Comparison of ENCODE assay signal across 9 cellular contexts in genomic region chr6:34638834-34639736, GRCh38. TPM values are rescaled to one million over a fixed set of nuclear protein-coding genes. Genes with fewer than 3 reads are reported as not detected.
A peak's percentile ranks its signal among the peaks of the same experiment; 100 is the strongest.
DNase-seq lines count a peak whose midpoint lies in the region; ATAC-seq lines count a peak whose summit lies in the region.
"Had no signal": no experiment of that assay in that cellular context is flagged by ENCODE, and none has a peak within 500 bp of the region (broad histone marks: within the 10 kb centered on the region; RNA-seq: fewer than 3 reads in every experiment).

No MANE protein-coding gene starts in this region.

- peak; percentile 65 for DNase-seq in mucosa of gallbladder (ENCODE audit: low spot score)
- no peak for DNase-seq in CD1c-positive myeloid dendritic cell (ENCODE audit: extremely low spot score)
- no peak for DNase-seq in hippocampal formation (lab: John Stamatoyannopoulos, UW)
- no peak for DNase-seq in ureter (ENCODE audit: low spot score)
- DNase-seq in NCI-H1105 treated with DMSO at 0.1 percent for 48 hours (lab: John Stamatoyannopoulos, UW), result no peak
- DNase-seq: NCI-H1048 had no signal

- peak; percentile 78 for ATAC-seq in GM18861 (IDR thresholded peaks at IDR 0.05; ENCODE audit: unreplicated experiment)
- peak; percentile 59 for ATAC-seq in GM21717 (IDR thresholded peaks at IDR 0.05; ENCODE audit: unreplicated experiment)
- peak; percentile 52 for ATAC-seq in HG03521 (IDR thresholded peaks at IDR 0.05; ENCODE audit: unreplicated experiment)

RNA-seq across cellular contexts. Expression of gene ILRUN, which starts 57.5 kb away (rescaled TPM):
- total RNA-seq in mucosa of gallbladder (89.5 TPM), ureter (61.3 TPM)
